1 cellular context compared by ENCODE assay signal in the genomic region with DNA sequence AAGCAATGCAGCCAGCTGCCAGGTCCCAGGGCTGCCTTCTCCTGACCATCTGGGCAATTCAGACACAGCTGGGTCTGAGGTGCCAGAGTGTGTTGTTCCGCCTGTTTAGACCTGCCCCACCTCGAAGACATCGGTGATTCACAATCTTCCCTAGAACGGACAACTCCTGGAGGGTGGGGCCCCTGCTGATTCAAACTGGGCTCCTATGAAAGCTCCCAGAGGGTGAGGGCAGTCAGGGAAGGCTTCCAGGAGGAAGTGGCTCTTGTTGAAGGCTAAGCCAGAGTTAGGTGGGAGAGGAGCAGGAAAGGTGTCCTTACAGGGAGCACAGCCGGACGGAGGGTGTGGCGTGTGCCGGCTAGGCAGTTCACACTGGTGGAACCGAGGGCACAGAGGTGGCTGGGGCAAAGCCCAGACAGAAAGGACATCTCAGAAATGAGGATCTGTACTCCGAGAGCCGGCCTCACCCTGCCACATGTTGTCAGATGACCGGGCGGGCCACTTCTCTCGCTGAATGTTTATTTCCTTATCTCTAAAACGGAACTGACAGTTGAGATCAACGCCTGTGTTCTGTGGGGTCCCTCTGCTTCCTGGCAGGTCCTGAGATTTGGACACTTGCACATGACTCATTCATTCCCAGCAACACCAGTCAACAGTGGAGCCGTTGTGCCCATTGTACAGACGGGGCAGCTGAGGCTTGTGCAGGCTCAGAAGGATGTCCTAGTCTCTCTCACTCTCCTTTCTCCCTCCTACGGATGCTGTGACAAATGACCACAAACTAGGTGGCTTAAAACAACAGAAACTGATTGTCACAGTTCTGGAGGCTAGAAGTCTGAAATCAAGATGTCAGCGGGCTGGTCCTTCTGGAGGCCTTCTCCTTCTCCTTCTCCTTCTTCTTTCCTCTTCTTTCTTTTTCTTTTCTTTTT.
TF ChIP-seq lines count a peak whose summit lies in the region.

No MANE protein-coding gene starts in this region.

TF ChIP-seq in HepG2, 621 proteins besides CTCF, POLR2A, EP300 and RAD21 (continued from another document and continues in another):
- TF ChIP-seq, protein P1, sequence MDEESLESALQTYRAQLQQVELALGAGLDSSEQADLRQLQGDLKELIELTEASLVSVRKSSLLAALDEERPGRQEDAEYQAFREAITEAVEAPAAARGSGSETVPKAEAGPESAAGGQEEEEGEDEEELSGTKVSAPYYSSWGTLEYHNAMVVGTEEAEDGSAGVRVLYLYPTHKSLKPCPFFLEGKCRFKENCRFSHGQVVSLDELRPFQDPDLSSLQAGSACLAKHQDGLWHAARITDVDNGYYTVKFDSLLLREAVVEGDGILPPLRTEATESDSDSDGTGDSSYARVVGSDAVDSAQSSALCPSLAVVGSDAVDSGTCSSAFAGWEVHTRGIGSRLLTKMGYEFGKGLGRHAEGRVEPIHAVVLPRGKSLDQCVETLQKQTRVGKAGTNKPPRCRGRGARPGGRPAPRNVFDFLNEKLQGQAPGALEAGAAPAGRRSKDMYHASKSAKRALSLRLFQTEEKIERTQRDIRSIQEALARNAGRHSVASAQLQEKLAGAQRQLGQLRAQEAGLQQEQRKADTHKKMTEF (CRISPR knock-in tag; IDR thresholded peaks at IDR 0.05), result peak; percentile 52
- TF ChIP-seq, protein P2, sequence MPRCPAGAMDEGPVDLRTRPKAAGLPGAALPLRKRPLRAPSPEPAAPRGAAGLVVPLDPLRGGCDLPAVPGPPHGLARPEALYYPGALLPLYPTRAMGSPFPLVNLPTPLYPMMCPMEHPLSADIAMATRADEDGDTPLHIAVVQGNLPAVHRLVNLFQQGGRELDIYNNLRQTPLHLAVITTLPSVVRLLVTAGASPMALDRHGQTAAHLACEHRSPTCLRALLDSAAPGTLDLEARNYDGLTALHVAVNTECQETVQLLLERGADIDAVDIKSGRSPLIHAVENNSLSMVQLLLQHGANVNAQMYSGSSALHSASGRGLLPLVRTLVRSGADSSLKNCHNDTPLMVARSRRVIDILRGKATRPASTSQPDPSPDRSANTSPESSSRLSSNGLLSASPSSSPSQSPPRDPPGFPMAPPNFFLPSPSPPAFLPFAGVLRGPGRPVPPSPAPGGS (CRISPR knock-in tag; IDR thresholded peaks at IDR 0.05), result peak; percentile 71; the same call in 1 of the 2 replicates
- TF ChIP-seq, protein P3, sequence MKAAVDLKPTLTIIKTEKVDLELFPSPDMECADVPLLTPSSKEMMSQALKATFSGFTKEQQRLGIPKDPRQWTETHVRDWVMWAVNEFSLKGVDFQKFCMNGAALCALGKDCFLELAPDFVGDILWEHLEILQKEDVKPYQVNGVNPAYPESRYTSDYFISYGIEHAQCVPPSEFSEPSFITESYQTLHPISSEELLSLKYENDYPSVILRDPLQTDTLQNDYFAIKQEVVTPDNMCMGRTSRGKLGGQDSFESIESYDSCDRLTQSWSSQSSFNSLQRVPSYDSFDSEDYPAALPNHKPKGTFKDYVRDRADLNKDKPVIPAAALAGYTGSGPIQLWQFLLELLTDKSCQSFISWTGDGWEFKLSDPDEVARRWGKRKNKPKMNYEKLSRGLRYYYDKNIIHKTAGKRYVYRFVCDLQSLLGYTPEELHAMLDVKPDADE (CRISPR knock-in tag; IDR thresholded peaks at IDR 0.05), result no peak
- TF ChIP-seq KDM5B (CRISPR knock-in tag; IDR thresholded peaks at IDR 0.05; ENCODE audit: borderline replicate concordance), result peak; percentile 68; the same call in 1 of the 2 replicates
- no peak for TF ChIP-seq ARNT (IDR thresholded peaks at IDR 0.05)
- peak; percentile 20; the same call in 1 of the 2 replicates for TF ChIP-seq AKAP8 (CRISPR knock-in tag; IDR thresholded peaks at IDR 0.05)
- TF ChIP-seq, protein P4, sequence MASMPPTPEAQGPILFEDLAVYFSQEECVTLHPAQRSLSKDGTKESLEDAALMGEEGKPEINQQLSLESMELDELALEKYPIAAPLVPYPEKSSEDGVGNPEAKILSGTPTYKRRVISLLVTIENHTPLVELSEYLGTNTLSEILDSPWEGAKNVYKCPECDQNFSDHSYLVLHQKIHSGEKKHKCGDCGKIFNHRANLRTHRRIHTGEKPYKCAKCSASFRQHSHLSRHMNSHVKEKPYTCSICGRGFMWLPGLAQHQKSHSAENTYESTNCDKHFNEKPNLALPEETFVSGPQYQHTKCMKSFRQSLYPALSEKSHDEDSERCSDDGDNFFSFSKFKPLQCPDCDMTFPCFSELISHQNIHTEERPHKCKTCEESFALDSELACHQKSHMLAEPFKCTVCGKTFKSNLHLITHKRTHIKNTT (CRISPR knock-in tag; IDR thresholded peaks at IDR 0.05), result no peak
- TF ChIP-seq ZNF776 (CRISPR knock-in tag; IDR thresholded peaks at IDR 0.05), result peak; percentile 27; the same call in 1 of the 2 replicates
- 0 out of 2 replicates have a peak, but pooled peaks have one; percentile 55 for TF ChIP-seq ZSCAN31 (CRISPR knock-in tag; IDR thresholded peaks at IDR 0.05; ENCODE audit: low read depth)
- TF ChIP-seq FOXC1 (CRISPR knock-in tag; IDR thresholded peaks at IDR 0.05; ENCODE audit: borderline replicate concordance), result 0 out of 2 replicates have a peak, but pooled peaks have one; percentile 15
- peak; percentile 38; the same call in 1 of the 2 replicates for TF ChIP-seq HNF4A (CRISPR knock-in tag; IDR thresholded peaks at IDR 0.05)
- TF ChIP-seq, protein P5, sequence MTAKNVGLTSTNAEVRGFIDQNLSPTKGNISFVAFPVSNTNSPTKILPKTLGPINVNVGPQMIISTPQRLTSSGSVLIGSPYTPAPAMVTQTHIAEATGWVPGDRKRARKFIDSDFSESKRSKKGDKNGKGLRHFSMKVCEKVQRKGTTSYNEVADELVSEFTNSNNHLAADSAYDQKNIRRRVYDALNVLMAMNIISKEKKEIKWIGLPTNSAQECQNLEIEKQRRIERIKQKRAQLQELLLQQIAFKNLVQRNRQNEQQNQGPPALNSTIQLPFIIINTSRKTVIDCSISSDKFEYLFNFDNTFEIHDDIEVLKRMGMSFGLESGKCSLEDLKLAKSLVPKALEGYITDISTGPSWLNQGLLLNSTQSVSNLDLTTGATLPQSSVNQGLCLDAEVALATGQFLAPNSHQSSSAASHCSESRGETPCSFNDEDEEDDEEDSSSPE (CRISPR knock-in tag; IDR thresholded peaks at IDR 0.05), result 0 out of 2 replicates have a peak, but pooled peaks have one; percentile 9
- 0 out of 2 replicates have a peak, but pooled peaks have one; percentile 27 for TF ChIP-seq YEATS4 (CRISPR knock-in tag; IDR thresholded peaks at IDR 0.05; ENCODE audit: borderline replicate concordance)
- no peak for TF ChIP-seq NR1H2 (CRISPR knock-in tag; IDR thresholded peaks at IDR 0.05; ENCODE audit: borderline replicate concordance, low read depth)
- TF ChIP-seq ZSCAN21 (CRISPR knock-in tag; IDR thresholded peaks at IDR 0.05; ENCODE audit: borderline replicate concordance), result peak; percentile 39; the same call in 1 of the 2 replicates
- peak; percentile 39; the same call in 1 of the 2 replicates for TF ChIP-seq ZNF441 (CRISPR knock-in tag; IDR thresholded peaks at IDR 0.05; ENCODE audit: borderline replicate concordance)
- TF ChIP-seq CEBPB (IDR thresholded peaks at IDR 0.05; ENCODE audit: borderline replicate concordance, low read depth, low read length), result no peak
- TF ChIP-seq ZNF839 (CRISPR knock-in tag; IDR thresholded peaks at IDR 0.05; ENCODE audit: borderline replicate concordance), result no peak
- TF ChIP-seq, protein P6, sequence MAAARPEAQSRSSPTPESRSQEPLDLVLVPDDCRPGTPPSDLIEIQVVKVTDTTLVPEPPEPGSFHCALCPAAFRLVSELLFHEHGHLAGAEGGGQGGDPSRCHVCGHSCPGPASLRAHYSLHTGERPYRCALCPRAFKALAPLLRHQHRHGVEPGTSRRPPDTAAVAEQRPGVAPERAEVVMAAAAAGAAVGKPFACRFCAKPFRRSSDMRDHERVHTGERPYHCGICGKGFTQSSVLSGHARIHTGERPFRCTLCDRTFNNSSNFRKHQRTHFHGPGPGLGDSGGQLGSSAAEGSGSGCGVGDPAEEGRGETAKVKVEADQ (CRISPR knock-in tag; IDR thresholded peaks at IDR 0.05; ENCODE audit: borderline replicate concordance), result no peak; the same call in 1 of the 2 replicates
- no peak for TF ChIP-seq MYNN (CRISPR knock-in tag; IDR thresholded peaks at IDR 0.05; ENCODE audit: low read depth)
- TF ChIP-seq ZNF274 (CRISPR knock-in tag; IDR thresholded peaks at IDR 0.05), result no peak
- TF ChIP-seq, protein P7, sequence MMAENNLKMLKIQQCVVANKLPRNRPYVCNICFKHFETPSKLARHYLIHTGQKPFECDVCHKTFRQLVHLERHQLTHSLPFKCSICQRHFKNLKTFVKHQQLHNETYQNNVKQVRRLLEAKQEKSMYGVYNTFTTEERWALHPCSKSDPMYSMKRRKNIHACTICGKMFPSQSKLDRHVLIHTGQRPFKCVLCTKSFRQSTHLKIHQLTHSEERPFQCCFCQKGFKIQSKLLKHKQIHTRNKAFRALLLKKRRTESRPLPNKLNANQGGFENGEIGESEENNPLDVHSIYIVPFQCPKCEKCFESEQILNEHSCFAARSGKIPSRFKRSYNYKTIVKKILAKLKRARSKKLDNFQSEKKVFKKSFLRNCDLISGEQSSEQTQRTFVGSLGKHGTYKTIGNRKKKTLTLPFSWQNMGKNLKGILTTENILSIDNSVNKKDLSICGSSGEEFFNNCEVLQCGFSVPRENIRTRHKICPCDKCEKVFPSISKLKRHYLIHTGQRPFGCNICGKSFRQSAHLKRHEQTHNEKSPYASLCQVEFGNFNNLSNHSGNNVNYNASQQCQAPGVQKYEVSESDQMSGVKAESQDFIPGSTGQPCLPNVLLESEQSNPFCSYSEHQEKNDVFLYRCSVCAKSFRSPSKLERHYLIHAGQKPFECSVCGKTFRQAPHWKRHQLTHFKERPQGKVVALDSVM (CRISPR knock-in tag; IDR thresholded peaks at IDR 0.05), result peak; percentile 70
- peak in 1 of 2 experiments; percentile 28; a peak in 1 of 4 replicates for TF ChIP-seq KLF16 (CRISPR knock-in tag; IDR thresholded peaks at IDR 0.05)
- TF ChIP-seq, protein P8, sequence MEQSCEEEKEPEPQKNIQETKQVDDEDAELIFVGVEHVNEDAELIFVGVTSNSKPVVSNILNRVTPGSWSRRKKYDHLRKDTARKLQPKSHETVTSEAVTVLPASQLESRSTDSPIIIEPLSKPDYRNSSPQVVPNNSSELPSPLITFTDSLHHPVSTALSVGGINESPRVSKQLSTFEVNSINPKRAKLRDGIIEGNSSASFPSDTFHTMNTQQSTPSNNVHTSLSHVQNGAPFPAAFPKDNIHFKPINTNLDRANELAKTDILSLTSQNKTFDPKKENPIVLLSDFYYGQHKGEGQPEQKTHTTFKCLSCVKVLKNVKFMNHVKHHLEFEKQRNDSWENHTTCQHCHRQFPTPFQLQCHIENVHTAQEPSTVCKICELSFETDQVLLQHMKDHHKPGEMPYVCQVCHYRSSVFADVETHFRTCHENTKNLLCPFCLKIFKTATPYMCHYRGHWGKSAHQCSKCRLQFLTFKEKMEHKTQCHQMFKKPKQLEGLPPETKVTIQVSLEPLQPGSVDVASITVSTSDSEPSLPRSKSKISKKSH (CRISPR knock-in tag; IDR thresholded peaks at IDR 0.05; ENCODE audit: borderline replicate concordance), result peak; percentile 82
- TF ChIP-seq IKZF1 (IDR thresholded peaks at IDR 0.05), result no peak
- TF ChIP-seq, protein P9, sequence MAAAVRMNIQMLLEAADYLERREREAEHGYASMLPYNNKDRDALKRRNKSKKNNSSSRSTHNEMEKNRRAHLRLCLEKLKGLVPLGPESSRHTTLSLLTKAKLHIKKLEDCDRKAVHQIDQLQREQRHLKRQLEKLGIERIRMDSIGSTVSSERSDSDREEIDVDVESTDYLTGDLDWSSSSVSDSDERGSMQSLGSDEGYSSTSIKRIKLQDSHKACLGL (CRISPR knock-in tag; IDR thresholded peaks at IDR 0.05), result peak; percentile 79
- TF ChIP-seq ATF7-NPFF (CRISPR knock-in tag; IDR thresholded peaks at IDR 0.05; ENCODE audit: low read depth), result no peak
- TF ChIP-seq ZNF160 (CRISPR knock-in tag; IDR thresholded peaks at IDR 0.05), result no peak
- TF ChIP-seq POLR2AphosphoS2 (IDR thresholded peaks at IDR 0.05; ENCODE audit: low read depth, low read length), result no peak
- TF ChIP-seq, protein P10, sequence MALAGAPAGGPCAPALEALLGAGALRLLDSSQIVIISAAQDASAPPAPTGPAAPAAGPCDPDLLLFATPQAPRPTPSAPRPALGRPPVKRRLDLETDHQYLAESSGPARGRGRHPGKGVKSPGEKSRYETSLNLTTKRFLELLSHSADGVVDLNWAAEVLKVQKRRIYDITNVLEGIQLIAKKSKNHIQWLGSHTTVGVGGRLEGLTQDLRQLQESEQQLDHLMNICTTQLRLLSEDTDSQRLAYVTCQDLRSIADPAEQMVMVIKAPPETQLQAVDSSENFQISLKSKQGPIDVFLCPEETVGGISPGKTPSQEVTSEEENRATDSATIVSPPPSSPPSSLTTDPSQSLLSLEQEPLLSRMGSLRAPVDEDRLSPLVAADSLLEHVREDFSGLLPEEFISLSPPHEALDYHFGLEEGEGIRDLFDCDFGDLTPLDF (CRISPR knock-in tag; IDR thresholded peaks at IDR 0.05), result no peak
- no peak for TF ChIP-seq RBAK (CRISPR knock-in tag; IDR thresholded peaks at IDR 0.05)
- 0 out of 2 replicates have a peak, but pooled peaks have one; percentile 72 for TF ChIP-seq HIVEP1 (CRISPR knock-in tag; IDR thresholded peaks at IDR 0.05)
- peak; percentile 86 for TF ChIP-seq FOXO1 (CRISPR knock-in tag; IDR thresholded peaks at IDR 0.05)
- TF ChIP-seq, protein P11, sequence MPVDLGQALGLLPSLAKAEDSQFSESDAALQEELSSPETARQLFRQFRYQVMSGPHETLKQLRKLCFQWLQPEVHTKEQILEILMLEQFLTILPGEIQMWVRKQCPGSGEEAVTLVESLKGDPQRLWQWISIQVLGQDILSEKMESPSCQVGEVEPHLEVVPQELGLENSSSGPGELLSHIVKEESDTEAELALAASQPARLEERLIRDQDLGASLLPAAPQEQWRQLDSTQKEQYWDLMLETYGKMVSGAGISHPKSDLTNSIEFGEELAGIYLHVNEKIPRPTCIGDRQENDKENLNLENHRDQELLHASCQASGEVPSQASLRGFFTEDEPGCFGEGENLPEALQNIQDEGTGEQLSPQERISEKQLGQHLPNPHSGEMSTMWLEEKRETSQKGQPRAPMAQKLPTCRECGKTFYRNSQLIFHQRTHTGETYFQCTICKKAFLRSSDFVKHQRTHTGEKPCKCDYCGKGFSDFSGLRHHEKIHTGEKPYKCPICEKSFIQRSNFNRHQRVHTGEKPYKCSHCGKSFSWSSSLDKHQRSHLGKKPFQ (CRISPR knock-in tag; IDR thresholded peaks at IDR 0.05; ENCODE audit: insufficient replicate concordance), result peak; percentile 94
- TF ChIP-seq ZNF746 (CRISPR knock-in tag; IDR thresholded peaks at IDR 0.05), result peak; percentile 58
- peak; percentile 62; the same call in 1 of the 2 replicates for TF ChIP-seq SAFB2 (CRISPR knock-in tag; IDR thresholded peaks at IDR 0.05; ENCODE audit: borderline replicate concordance, low read depth)
- TF ChIP-seq FLYWCH1 (CRISPR knock-in tag; IDR thresholded peaks at IDR 0.05), result no peak
- TF ChIP-seq TAF15 (IDR thresholded peaks at IDR 0.05; ENCODE audit: low read depth, low read length, poor library complexity, severe bottlenecking), result no peak
- TF ChIP-seq ELF3 (CRISPR knock-in tag; IDR thresholded peaks at IDR 0.05), result peak; percentile 97
- TF ChIP-seq EZH2 (conservative IDR thresholded peaks at IDR 0.05; ENCODE audit: low read depth, low read length), result no peak
- TF ChIP-seq CBX5 (CRISPR knock-in tag; IDR thresholded peaks at IDR 0.05; ENCODE audit: borderline replicate concordance), result peak; percentile 98
- TF ChIP-seq FOSL2 (CRISPR knock-in tag; IDR thresholded peaks at IDR 0.05), result peak; percentile 100
- TF ChIP-seq ZNF589 (CRISPR knock-in tag; conservative IDR thresholded peaks at IDR 0.05), result no peak
